ENCODE assay signal across 10 cellular contexts in genomic region chr3:102979682-102980378, GRCh38.
A peak's percentile ranks its signal among the peaks of the same experiment; 100 is the strongest.
DNase-seq lines count a peak whose midpoint lies in the region; TF ChIP-seq lines count a peak whose summit lies in the region.
"Had no signal": no experiment of that assay in that cellular context is flagged by ENCODE, and none has a peak within 500 bp of the region (broad histone marks: within the 10 kb centered on the region; RNA-seq: fewer than 3 reads in every experiment).

No MANE protein-coding gene starts in this region.

- peaks cover 9% of the 10 kb centered on the region; the same call in 1 of the 2 replicates for H4K20me1 ChIP-seq in SK-N-SH (ENCODE audit: insufficient read depth)

- TF ChIP-seq CTCF in SK-N-SH (IDR thresholded peaks at IDR 0.05) (no peak), GM13977 (IDR thresholded peaks at IDR 0.05; ENCODE audit: extremely low read depth, insufficient read depth, missing control alignments) (no peak)

- CTCF ChIA-PET in SK-N-SH (lab: Yijun Ruan, JAX), result interaction anchor here (1.8 kb wide), 1 partner anchor 307 kb away, joined by 4 read pairs; no protein-coding TSS in a partner anchor

- H3K79me2 ChIP-seq in SK-N-SH (ENCODE audit: insufficient read depth), result no peaks in the 10 kb centered on the region

- no peaks in the 10 kb centered on the region for H3K9me2 ChIP-seq in SK-N-SH

- TF ChIP-seq EP300 in SK-N-SH (IDR thresholded peaks at IDR 0.05; ENCODE audit: borderline replicate concordance in 1 of 2, low read depth in 1 of 2, low read length in 1 of 2), result peak; percentile 61 to 79; a peak in 3 of 4 replicates

- peaks cover 16% of the 10 kb centered on the region for H3F3A ChIP-seq in SK-N-SH (replicated peaks; ENCODE audit: insufficient read depth)

- peak; percentile 32 for TF ChIP-seq RAD21 in SK-N-SH (IDR thresholded peaks at IDR 0.05; ENCODE audit: low read length)

- no peak overlapping the region for H2AFZ ChIP-seq in SK-N-SH (ENCODE audit: low read depth)

- POLR2A ChIA-PET in SK-N-SH (lab: Yijun Ruan, JAX), result no interaction called here

- no peaks in the 10 kb centered on the region for H3K36me3 ChIP-seq in SK-N-SH (replicated peaks in 1 of 2; ENCODE audit: control insufficient read depth in 1 of 2, insufficient read depth in 2 of 2, low read length in 1 of 2)
- no peaks in the 10 kb centered on the region for H3K36me3 ChIP-seq in rectal smooth muscle tissue (ENCODE audit: control insufficient read depth, insufficient read depth, low read length)

- no peaks in the 10 kb centered on the region for H3K9me3 ChIP-seq in SK-N-SH

- H3K27me3 ChIP-seq in SK-N-SH (ENCODE audit: insufficient read depth), result 0 out of 2 replicates have a peak, but pooled peaks cover 5% of the 10 kb centered on the region
- no peaks in the 10 kb centered on the region for H3K27me3 ChIP-seq in rectal smooth muscle tissue (ENCODE audit: control insufficient read depth, insufficient read depth, low read length)

- H3K27ac ChIP-seq in SK-N-SH (ENCODE audit: low read depth in 2 of 2, low read length in 1 of 2), result peak overlapping the region; percentile 46 to 90
- peak overlapping the region; percentile 58 for H3K27ac ChIP-seq in rectal smooth muscle tissue (ENCODE audit: low read depth, low read length)

- peak overlapping the region; percentile 52 for H3K4me2 ChIP-seq in SK-N-SH

- WGBS in SK-N-SH (ENCODE audit: low lambda C conversion rate), result 9% methylated on average over 4 of the region's 4 CpGs

- in situ Hi-C loops in GM13977 (cut with MboI; ENCODE audit: low pct_unique_long_range_greater_than_20kb, low sequenced_read_pairs, unreplicated experiment) (no loop called here), G401 (cut with HindIII; ENCODE audit: low sequenced_read_pairs) (no loop called here)

- H3K9ac ChIP-seq in SK-N-SH (no peak overlapping the region), rectal smooth muscle tissue (ENCODE audit: low read length) (no peak overlapping the region)

- DNase-seq in DMS 273 (lab: John Stamatoyannopoulos, UW; ENCODE audit: unreplicated experiment) (peak; percentile 57), SK-N-SH (peak; percentile 5), glomerular visceral epithelial cell (ENCODE audit: extremely low spot score) (peak; percentile 95), GM13977 (ENCODE audit: low spot score) (no peak), NCI-H187 treated with DMSO at 0.1 percent for 48 hours (lab: John Stamatoyannopoulos, UW) (no peak), T-helper 9 cell (no peak), G401 (ENCODE audit: low spot score) (no peak)
- DNase-seq: activated T-cell treated with anti-CD3 and anti-CD28 coated beads for 4 hours, SIG-M5 had no signal

- H3K4me1 ChIP-seq in SK-N-SH (ENCODE audit: control insufficient read depth in 1 of 2, insufficient read depth in 2 of 2, low read depth in 1 of 2, low read length in 1 of 2) (peaks cover 12 to 23% of the 10 kb centered on the region in 2 experiments; a peak in 3 of 4 replicates), rectal smooth muscle tissue (ENCODE audit: control insufficient read depth, insufficient read depth, low read length) (peaks cover 14% of the 10 kb centered on the region)

- H3K4me3 ChIP-seq in SK-N-SH (ENCODE audit: low read depth in 2 of 2, low read length in 1 of 2) (no peak overlapping the region; a peak in 1 of 4 replicates), rectal smooth muscle tissue (ENCODE audit: low read length) (peak overlapping the region; percentile 27)

TF ChIP-seq in SK-N-SH, 30 proteins besides CTCF, POLR2A, EP300 and RAD21 (continues in another document):
- TF ChIP-seq GATA2 (CRISPR knock-in tag; IDR thresholded peaks at IDR 0.05) (no peak), FOXJ3 (CRISPR knock-in tag; IDR thresholded peaks at IDR 0.05) (no peak), SIN3A (IDR thresholded peaks at IDR 0.05; ENCODE audit: borderline replicate concordance, low read depth, low read length) (peak; percentile 39; the same call in 1 of the 2 replicates), TEAD4 (IDR thresholded peaks at IDR 0.05; ENCODE audit: borderline replicate concordance, insufficient read depth) (peak; percentile 73; the same call in 1 of the 2 replicates), JUND (IDR thresholded peaks at IDR 0.05) (peak; percentile 95), SMC3 (IDR thresholded peaks at IDR 0.05; ENCODE audit: low read depth, low read length) (no peak), TAF1 (IDR thresholded peaks at IDR 0.05; ENCODE audit: borderline replicate concordance, low read depth, low read length) (no peak), MEF2A (IDR thresholded peaks at IDR 0.05; ENCODE audit: borderline replicate concordance, low read depth) (peak; percentile 38; the same call in 1 of the 2 replicates), EZH2phosphoT487 (IDR thresholded peaks at IDR 0.05; ENCODE audit: borderline replicate concordance, low read depth) (no peak), TCF12 (IDR thresholded peaks at IDR 0.05) (peak; percentile 98), MAX (IDR thresholded peaks at IDR 0.05; ENCODE audit: low read depth) (peak; percentile 67), ZBTB33 (IDR thresholded peaks at IDR 0.05; ENCODE audit: borderline replicate concordance, low read depth) (peak; percentile 76; the same call in 1 of the 2 replicates), POLR2AphosphoS5 (IDR thresholded peaks at IDR 0.05; ENCODE audit: low read depth, low read length) (peak; percentile 92), USF1 (IDR thresholded peaks at IDR 0.05; ENCODE audit: borderline replicate concordance, low read depth) (no peak), ELF1 (IDR thresholded peaks at IDR 0.05) (no peak), RXRA (IDR thresholded peaks at IDR 0.05; ENCODE audit: borderline replicate concordance, low read depth) (peak; percentile 66; the same call in 1 of the 2 replicates), USF2 (IDR thresholded peaks at IDR 0.05; ENCODE audit: borderline replicate concordance, low read depth, low read length) (no peak), GABPA (IDR thresholded peaks at IDR 0.05; ENCODE audit: low read depth) (no peak), IRF3 (IDR thresholded peaks at IDR 0.05; ENCODE audit: low read depth, low read length) (no peak), PBX3 (IDR thresholded peaks at IDR 0.05) (peak; percentile 88), MXI1 (IDR thresholded peaks at IDR 0.05; ENCODE audit: low read depth, low read length) (0 out of 2 replicates have a peak, but pooled peaks have one; percentile 30)

Comparison
In these comparisons a context has a peak if more than half of its experiments do, and no peak if none do; other contexts are left out.
1. DNase-seq: peak in DMS 273 (single experiment), SK-N-SH (single experiment) and glomerular visceral epithelial cell (single experiment); none in GM13977 (single experiment), NCI-H187 treated with DMSO at 0.1 percent for 48 hours (single experiment), T-helper 9 cell (single experiment) and G401 (single experiment).